ENCODE assay signal across 37 cellular contexts in genomic region chr3:64604313-64604712, GRCh38.
DNase-seq lines count a peak whose midpoint lies in the region; ATAC-seq, FAIRE-seq and TF ChIP-seq lines count a peak whose summit lies in the region.
"Had no signal": no experiment of that assay in that cellular context is flagged by ENCODE, and none has a peak within 500 bp of the region (broad histone marks: within the 10 kb centered on the region; RNA-seq: fewer than 3 reads in every experiment).

No MANE protein-coding gene starts in this region.

- H3K27ac ChIP-seq in K562 (ENCODE audit: extremely low read depth, low read depth, low read length), result no peak overlapping the region
- H3K27ac ChIP-seq: 22Rv1; A549; BLaER1; BLaER1 treated with 17β-estradiol and CSF1 and Interleukin-3, amounts not matched to agents 10 nM and 100 nM; C4-2B had no signal

- no peaks in the 10 kb centered on the region for H4K20me1 ChIP-seq in K562 (replicated peaks; ENCODE audit: control insufficient read depth, insufficient read depth, low read length)
- H4K20me1 ChIP-seq: BLaER1; BLaER1 treated with 17β-estradiol and CSF1 and Interleukin-3, amounts not matched to agents 10 nM and 100 nM had no signal

- 0% methylated on average over 3 of the region's 3 CpGs for WGBS in K562 (ENCODE audit: insufficient coverage, low coverage, missing lambda C conversion rate)

- POLR2A ChIA-PET in K562 (lab: Yijun Ruan, JAX), result no interaction called here

- ATAC-seq in K562, result no peak
- ATAC-seq in GM18519 (IDR thresholded peaks at IDR 0.05; ENCODE audit: low FRiP score, unreplicated experiment), result no peak
- no peak for ATAC-seq in HG02678 (IDR thresholded peaks at IDR 0.05; ENCODE audit: unreplicated experiment)
- ATAC-seq: A549; CD8-positive, alpha-beta T cell had no signal

- H3K9me1 ChIP-seq in K562 (ENCODE audit: control insufficient read depth, insufficient read depth, low read length), result no peaks in the 10 kb centered on the region

- DNase-seq in K562 (ENCODE audit: extremely low read depth in 1 of 4, low spot score in 3 of 4) (no peak), endothelial cell (ENCODE audit: low spot score) (no peak), nephron progenitor cell (no peak), globus pallidus (ENCODE audit: low spot score) (no peak)
- no peak for DNase-seq in activated CD8-positive, alpha-beta memory T cell treated with anti-CD3 and anti-CD28 coated beads, Interleukin-2, amount 50 U/mL, for 4 hours
- DNase-seq: 8988T; ACHN; AML-193; BE2C; C1 segment of cervical spinal cord; Caco-2; Calu3; CD4-positive, alpha-beta memory T cell; CD4-positive, alpha-beta T cell; CD4-positive, CD25-positive, alpha-beta regulatory T cell; CD8-positive, alpha-beta memory T cell; CD8-positive, alpha-beta T cell; COR-L47; DMS 273 treated with DMSO at 0.1 percent for 48 hours; DMS153; DMS53; DMS79; DMS79 treated with DMSO at 0.1 percent for 48 hours; DND-41; EL had no signal

- intact Hi-C loops in K562 (cut with micrococcal nuclease), result no loop called here

- H3K9ac ChIP-seq in K562 (ENCODE audit: insufficient read depth in 1 of 2, low read depth in 2 of 2, low read length in 2 of 2), result no peak overlapping the region
- H3K9ac ChIP-seq: BLaER1; BLaER1 treated with 17β-estradiol and CSF1 and Interleukin-3, amounts not matched to agents 10 nM and 100 nM had no signal

- H3K27me3 Mint-ChIP-seq in endothelial cell (ENCODE audit: unreplicated experiment) (peaks cover 6% of the 10 kb centered on the region), nephron progenitor cell (ENCODE audit: low read depth, poor library complexity) (no peaks in the 10 kb centered on the region)
- H3K27me3 Mint-ChIP-seq: B cell; CD4-positive, CD25-positive, alpha-beta regulatory T cell; CD8-positive, alpha-beta memory T cell had no signal

- H3K4me1 ChIP-seq in K562 (replicated peaks in 1 of 2; ENCODE audit: control insufficient read depth in 2 of 2, insufficient read depth in 2 of 2, low read length in 2 of 2), result no peaks in the 10 kb centered on the region
- H3K4me1 ChIP-seq: A549; BLaER1; BLaER1 treated with 17β-estradiol and CSF1 and Interleukin-3, amounts not matched to agents 10 nM and 100 nM; Caco-2 had no signal

- H3K4me1 Mint-ChIP-seq in endothelial cell (ENCODE audit: unreplicated experiment) (peaks cover 40% of the 10 kb centered on the region), nephron progenitor cell (peaks cover 11% of the 10 kb centered on the region)
- H3K4me1 Mint-ChIP-seq: B cell; CD14-positive monocyte; CD4-positive, alpha-beta memory T cell; CD4-positive, CD25-positive, alpha-beta regulatory T cell; CD8-positive, alpha-beta memory T cell had no signal

- peaks cover 70% of the 10 kb centered on the region for H3K36me3 Mint-ChIP-seq in endothelial cell (ENCODE audit: low read depth, unreplicated experiment)
- H3K36me3 Mint-ChIP-seq in nephron progenitor cell (ENCODE audit: low read depth), result peaks cover 70% of the 10 kb centered on the region
- H3K36me3 Mint-ChIP-seq: CD14-positive monocyte; CD4-positive, alpha-beta memory T cell; CD4-positive, CD25-positive, alpha-beta regulatory T cell; CD8-positive, alpha-beta memory T cell; CD8-positive, alpha-beta T cell had no signal

- H3K27me3 ChIP-seq in K562 (ENCODE audit: control insufficient read depth in 2 of 2, insufficient read depth in 2 of 2, low read length in 2 of 2), result no peaks in the 10 kb centered on the region
- H3K27me3 ChIP-seq: BE2C; BLaER1; BLaER1 treated with 17β-estradiol and CSF1 and Interleukin-3, amounts not matched to agents 10 nM and 100 nM had no signal

- BruUV-seq in K562 (replicated peaks; lab: Mats Ljungman, UMichigan), result no TSS peak

- TF ChIP-seq CTCF in K562 (IDR thresholded peaks at IDR 0.05 in 2 of 3, conservative IDR thresholded peaks at IDR 0.05 in 1 of 3; ENCODE audit: insufficient read depth in 2 of 3, low read depth in 1 of 3, low read length in 3 of 3), result no peak
- no peak for TF ChIP-seq CTCF in endothelial cell (IDR thresholded peaks at IDR 0.05; ENCODE audit: unreplicated experiment)
- TF ChIP-seq CTCF in nephron progenitor cell (IDR thresholded peaks at IDR 0.05), result no peak
- peak; percentile 70 for TF ChIP-seq CTCF in subcutaneous adipose tissue (IDR thresholded peaks at IDR 0.05; ENCODE audit: low read depth)

- no peaks in the 10 kb centered on the region for H3K79me2 ChIP-seq in K562 (ENCODE audit: control insufficient read depth, insufficient read depth, low read length)

- no peaks in the 10 kb centered on the region for H3K36me3 ChIP-seq in K562 (ENCODE audit: control insufficient read depth, insufficient read depth, low read length)
- H3K36me3 ChIP-seq: BLaER1; BLaER1 treated with 17β-estradiol and CSF1 and Interleukin-3, amounts not matched to agents 10 nM and 100 nM had no signal

- TF ChIP-seq POLR2A in K562 (conservative IDR thresholded peaks at IDR 0.05), result no peak

- no peak for TF ChIP-seq RAD21 in K562 (CRISPR knock-in tag; conservative IDR thresholded peaks at IDR 0.05 in 1 of 2, IDR thresholded peaks at IDR 0.05 in 1 of 2)

- H3K4me3 Mint-ChIP-seq in endothelial cell (ENCODE audit: unreplicated experiment) (peak overlapping the region; percentile 76), nephron progenitor cell (no peak overlapping the region)
- H3K4me3 Mint-ChIP-seq: B cell; CD14-positive monocyte; CD4-positive, alpha-beta memory T cell; CD4-positive, alpha-beta T cell; CD4-positive, CD25-positive, alpha-beta regulatory T cell; CD8-positive, alpha-beta memory T cell; CD8-positive, alpha-beta T cell had no signal

- no peak overlapping the region for H2AFZ ChIP-seq in K562 (ENCODE audit: low read depth, low read length)

- no peaks in the 10 kb centered on the region for H3K9me3 ChIP-seq in K562 (replicated peaks; ENCODE audit: control insufficient read depth, insufficient read depth, low read depth, low read length)
- H3K9me3 ChIP-seq: A549; BE2C; BLaER1; BLaER1 treated with 17β-estradiol and CSF1 and Interleukin-3, amounts not matched to agents 10 nM and 100 nM; Caco-2 had no signal

- H3K4me3 ChIP-seq in K562, result no peak overlapping the region
- H3K4me3 ChIP-seq: A549; BLaER1; BLaER1 treated with 17β-estradiol and CSF1 and Interleukin-3, amounts not matched to agents 10 nM and 100 nM had no signal

- peak overlapping the region; percentile 67 for H3K27ac Mint-ChIP-seq in endothelial cell (ENCODE audit: unreplicated experiment)
- peak overlapping the region; percentile 80 for H3K27ac Mint-ChIP-seq in nephron progenitor cell
- H3K27ac Mint-ChIP-seq: B cell; CD14-positive monocyte; CD4-positive, alpha-beta memory T cell; CD4-positive, alpha-beta T cell; CD4-positive, CD25-positive, alpha-beta regulatory T cell; CD8-positive, alpha-beta memory T cell; CD8-positive, alpha-beta T cell had no signal

- CTCF ChIA-PET in K562 (lab: Yijun Ruan, JAX; ENCODE audit: low intra/inter-chr PET ratio), result no interaction called here

- H3K4me2 ChIP-seq in K562 (ENCODE audit: insufficient read depth, low read length), result no peak overlapping the region
- H3K4me2 ChIP-seq: A549; BLaER1; BLaER1 treated with 17β-estradiol and CSF1 and Interleukin-3, amounts not matched to agents 10 nM and 100 nM had no signal

- H3K9me3 Mint-ChIP-seq in endothelial cell (ENCODE audit: unreplicated experiment) (no peaks in the 10 kb centered on the region), nephron progenitor cell (no peaks in the 10 kb centered on the region)
- H3K9me3 Mint-ChIP-seq: CD4-positive, alpha-beta T cell; CD8-positive, alpha-beta T cell had no signal

- no peak for TF ChIP-seq EP300 in K562 (IDR thresholded peaks at IDR 0.05; ENCODE audit: low read length)

- in situ Hi-C loops in K562 (cut with MboI), result no loop called here

- FAIRE-seq in K562 (lab: Jason Lieb, UNC), result no peak
- FAIRE-seq: A204.1, A549, D721Med had no signal

TF ChIP-seq in K562, 482 proteins besides CTCF, POLR2A, EP300 and RAD21:
- TF ChIP-seq SRSF1 (IDR thresholded peaks at IDR 0.05; ENCODE audit: low read depth, low read length), result no peak
- TF ChIP-seq TFE3 (CRISPR knock-in tag; IDR thresholded peaks at IDR 0.05), result peak; percentile 62
